In genomic region chr4:7721984-7722551, GRCh38 we compare ENCODE assay signal across 15 cellular contexts.
A peak's percentile ranks its signal among the peaks of the same experiment; 100 is the strongest.
DNase-seq lines count a peak whose midpoint lies in the region; ATAC-seq and TF ChIP-seq lines count a peak whose summit lies in the region.
"Had no signal": no experiment of that assay in that cellular context is flagged by ENCODE, and none has a peak within 500 bp of the region (broad histone marks: within the 10 kb centered on the region; RNA-seq: fewer than 3 reads in every experiment).

No MANE protein-coding gene starts in this region.

- TF ChIP-seq CTCF in VCaP (conservative IDR thresholded peaks at IDR 0.05), result peak; percentile 68

- DNase-seq in NCI-H82 (lab: John Stamatoyannopoulos, UW), result peak; percentile 9
- no peak for DNase-seq in NCI-H82 treated with DMSO at 0.1 percent for 48 hours (lab: John Stamatoyannopoulos, UW; ENCODE audit: unreplicated experiment)
- peak; percentile 47 for DNase-seq in H4 (ENCODE audit: low spot score)
- DNase-seq in left lobe of liver (ENCODE audit: low spot score), result no peak
- DNase-seq in activated CD4-positive, CD25-positive, alpha-beta regulatory T cell (lab: John Stamatoyannopoulos, UW), result no peak
- DNase-seq in effector CD8-positive, alpha-beta T cell (lab: John Stamatoyannopoulos, UW), result no peak
- DNase-seq: activated CD4-positive, alpha-beta T cell treated with anti-CD3 and anti-CD28 coated beads for 4 hours; activated naive CD4-positive, alpha-beta T cell treated with anti-CD3 and anti-CD28 coated beads, Interleukin-2, amount 10 ng/mL, durations not matched to agents 7 days and 5 days; DND-41; foreskin melanocyte; NCI-H226; upper lobe of left lung had no signal

- ATAC-seq in left lobe of liver (peak; percentile 36), HG03378 (IDR thresholded peaks at IDR 0.05; ENCODE audit: unreplicated experiment) (no peak)

- no peak overlapping the region for H3K27ac ChIP-seq in VCaP
- H3K27ac ChIP-seq: neutrophil, upper lobe of left lung had no signal

Comparison
In these comparisons a context has a peak if more than half of its experiments do, and no peak if none do; other contexts are left out.
1. DNase-seq: peak in NCI-H82 (single experiment) and H4 (single experiment); none in NCI-H82 treated with DMSO at 0.1 percent for 48 hours (single experiment), left lobe of liver (single experiment), activated CD4-positive, CD25-positive, alpha-beta regulatory T cell (0 of 4) and effector CD8-positive, alpha-beta T cell (single experiment).